Comparison of ENCODE assay signal across 19 cellular contexts in genomic region chr12:40232602-40233001, GRCh38. TPM values are rescaled to one million over a fixed set of nuclear protein-coding genes. Genes with fewer than 3 reads are reported as not detected.
DNase-seq lines count a peak whose midpoint lies in the region; ATAC-seq and TF ChIP-seq lines count a peak whose summit lies in the region.
"Had no signal": no experiment of that assay in that cellular context is flagged by ENCODE, and none has a peak within 500 bp of the region (broad histone marks: within the 10 kb centered on the region; RNA-seq: fewer than 3 reads in every experiment).

No MANE protein-coding gene starts in this region.

- H3K36me3 ChIP-seq in neural progenitor cell: no peaks in the 10 kb centered on the region
- H3K36me3 ChIP-seq: SJSA1 had no signal

- peaks cover 28% of the 10 kb centered on the region for H3K36me3 Mint-ChIP-seq in memory B cell
- no peaks in the 10 kb centered on the region for H3K36me3 Mint-ChIP-seq in activated CD4-positive, alpha-beta T cell treated with anti-CD3 and anti-CD28 coated beads, Interleukin-2, amount 10 ng/mL, durations not matched to agents 24 days and 14 days (ENCODE audit: low read depth)
- no peaks in the 10 kb centered on the region for H3K36me3 Mint-ChIP-seq in neural progenitor cell
- H3K36me3 Mint-ChIP-seq: activated naive CD8-positive, alpha-beta T cell treated with anti-CD3 and anti-CD28 coated beads for 36 hours had no signal

- H3K4me2 ChIP-seq in neural progenitor cell: no peak overlapping the region

- H3F3A ChIP-seq in neural progenitor cell (ENCODE audit: low read depth): no peaks in the 10 kb centered on the region

- DNase-seq in memory B cell (ENCODE audit: low spot score in 2 of 2) (no peak), SK-N-DZ (ENCODE audit: low spot score) (no peak), neural progenitor cell (ENCODE audit: low spot score) (no peak), Kasumi-1 (lab: John Stamatoyannopoulos, UW) (no peak)
- no peak for DNase-seq in activated CD4-positive, alpha-beta T cell treated with anti-CD3 and anti-CD28 coated beads, Interleukin-2, amount 10 ng/mL, durations not matched to agents 24 days and 14 days
- DNase-seq: activated CD8-positive, alpha-beta memory T cell treated with anti-CD3 and anti-CD28 coated beads, Interleukin-2, amount 50 U/mL, for 48 hours; activated naive CD8-positive, alpha-beta T cell treated with anti-CD3 and anti-CD28 coated beads for 36 hours; effector CD8-positive, alpha-beta T cell; H9; KG1; mammary epithelial cell; NCI-H2081; sigmoid colon; stomach had no signal

- no peak overlapping the region for H3K27ac ChIP-seq in neural progenitor cell
- H3K27ac ChIP-seq: sigmoid colon, SJSA1, stomach had no signal

- H3K9me3 Mint-ChIP-seq in memory B cell: no peaks in the 10 kb centered on the region
- H3K9me3 Mint-ChIP-seq in activated CD4-positive, alpha-beta T cell treated with anti-CD3 and anti-CD28 coated beads, Interleukin-2, amount 10 ng/mL, durations not matched to agents 24 days and 14 days: no peaks in the 10 kb centered on the region
- no peaks in the 10 kb centered on the region for H3K9me3 Mint-ChIP-seq in neural progenitor cell
- H3K9me3 Mint-ChIP-seq: activated naive CD8-positive, alpha-beta T cell treated with anti-CD3 and anti-CD28 coated beads for 36 hours; CD14-positive monocyte; H9 had no signal

- intact Hi-C loops in activated CD4-positive, alpha-beta T cell treated with anti-CD3 and anti-CD28 coated beads, Interleukin-2, amount 10 ng/mL, durations not matched to agents 24 days and 14 days (cut with micrococcal nuclease): no loop called here

- H3K9ac ChIP-seq in neural progenitor cell: no peak overlapping the region

- H3K4me3 ChIP-seq in neural progenitor cell: no peak overlapping the region
- H3K4me3 ChIP-seq: sigmoid colon, SJSA1, stomach had no signal

- H4K20me1 ChIP-seq in neural progenitor cell (ENCODE audit: low read depth): no peaks in the 10 kb centered on the region

- no peak overlapping the region for H2AFZ ChIP-seq in neural progenitor cell (replicated peaks)

- H3K4me1 Mint-ChIP-seq in memory B cell (peaks cover 33% of the 10 kb centered on the region), neural progenitor cell (no peaks in the 10 kb centered on the region)
- no peaks in the 10 kb centered on the region for H3K4me1 Mint-ChIP-seq in activated CD4-positive, alpha-beta T cell treated with anti-CD3 and anti-CD28 coated beads, Interleukin-2, amount 10 ng/mL, durations not matched to agents 24 days and 14 days
- H3K4me1 Mint-ChIP-seq: activated naive CD8-positive, alpha-beta T cell treated with anti-CD3 and anti-CD28 coated beads for 36 hours; H9 had no signal

- no peaks in the 10 kb centered on the region for H3K27me3 ChIP-seq in neural progenitor cell
- H3K27me3 ChIP-seq: sigmoid colon, SJSA1, stomach had no signal

- ATAC-seq in GM18867 (IDR thresholded peaks at IDR 0.05; ENCODE audit: unreplicated experiment): peak; percentile 37
- ATAC-seq in GM21576 (IDR thresholded peaks at IDR 0.05; ENCODE audit: unreplicated experiment): peak; percentile 84
- peak; percentile 49 for ATAC-seq in HG03442 (IDR thresholded peaks at IDR 0.05; ENCODE audit: unreplicated experiment)
- peak; percentile 38 for ATAC-seq in memory B cell (ENCODE audit: low read depth)

- H3K9me3 ChIP-seq in neural progenitor cell (ENCODE audit: low read depth): no peaks in the 10 kb centered on the region
- H3K9me3 ChIP-seq: sigmoid colon, SJSA1, stomach had no signal

- no peaks in the 10 kb centered on the region for H3K27me3 Mint-ChIP-seq in memory B cell
- H3K27me3 Mint-ChIP-seq in activated CD4-positive, alpha-beta T cell treated with anti-CD3 and anti-CD28 coated beads, Interleukin-2, amount 10 ng/mL, durations not matched to agents 24 days and 14 days: peaks cover 17% of the 10 kb centered on the region
- H3K27me3 Mint-ChIP-seq in neural progenitor cell (ENCODE audit: insufficient read depth, low read depth): no peaks in the 10 kb centered on the region

- no peaks in the 10 kb centered on the region for H3K79me2 ChIP-seq in neural progenitor cell (ENCODE audit: low read depth)

- H3K27ac Mint-ChIP-seq in memory B cell: no peak overlapping the region
- no peak overlapping the region for H3K27ac Mint-ChIP-seq in activated CD4-positive, alpha-beta T cell treated with anti-CD3 and anti-CD28 coated beads, Interleukin-2, amount 10 ng/mL, durations not matched to agents 24 days and 14 days
- no peak overlapping the region for H3K27ac Mint-ChIP-seq in neural progenitor cell
- H3K27ac Mint-ChIP-seq: activated naive CD8-positive, alpha-beta T cell treated with anti-CD3 and anti-CD28 coated beads for 36 hours; H9 had no signal

- H3K4me3 Mint-ChIP-seq in memory B cell: no peak overlapping the region
- no peak overlapping the region for H3K4me3 Mint-ChIP-seq in activated CD4-positive, alpha-beta T cell treated with anti-CD3 and anti-CD28 coated beads, Interleukin-2, amount 10 ng/mL, durations not matched to agents 24 days and 14 days
- H3K4me3 Mint-ChIP-seq in neural progenitor cell: no peak overlapping the region
- H3K4me3 Mint-ChIP-seq: activated naive CD8-positive, alpha-beta T cell treated with anti-CD3 and anti-CD28 coated beads for 36 hours; CD14-positive monocyte; H9 had no signal

- TF ChIP-seq CTCF in neural progenitor cell (IDR thresholded peaks at IDR 0.05): no peak

- H3K4me1 ChIP-seq in neural progenitor cell: no peaks in the 10 kb centered on the region
- H3K4me1 ChIP-seq: SJSA1 had no signal

RNA-seq across cellular contexts. Expression of gene LRRK2, which starts 7.8 kb away (rescaled TPM):
- not detected in 2 replicates for total RNA-seq in activated CD4-positive, alpha-beta T cell treated with anti-CD3 and anti-CD28 coated beads, Interleukin-2, amount 10 ng/mL, durations not matched to agents 24 days and 14 days
- 0.08 and 0.17 TPM in 2 replicates for polyA plus RNA-seq in SK-N-DZ (2014; cell fraction: cytosol; rRNA removed)
- polyA plus RNA-seq in SK-N-DZ (2014; cell fraction: nucleus; rRNA removed): 0.14 and 2.5 TPM in 2 replicates
- total RNA-seq in neural progenitor cell (ENCODE audit: low replicate concordance): 0.03 and 0.11 TPM in 2 replicates
